8 cellular contexts compared by ENCODE assay signal in genomic region chr5:145946112-145946861, GRCh38. TPM values are rescaled to one million over a fixed set of nuclear protein-coding genes. Genes with fewer than 3 reads are reported as not detected.
DNase-seq lines count a peak whose midpoint lies in the region; ATAC-seq lines count a peak whose summit lies in the region.

No MANE protein-coding gene starts in this region.

- DNase-seq in CD1c-positive myeloid dendritic cell (ENCODE audit: extremely low spot score) (peak; percentile 36), kidney glomerular epithelial cell (lab: John Stamatoyannopoulos, UW) (peak; percentile 97), DMS 273 (lab: John Stamatoyannopoulos, UW; ENCODE audit: unreplicated experiment) (no peak), pons (ENCODE audit: low spot score) (no peak)
- DNase-seq in activated T-helper 1 cell treated with anti-CD3 and anti-CD28 coated beads, Interleukin-12 subunit alpha, Interleukin-12 subunit beta, Interleukin-2, Interleukin-4 antibody, amounts not matched to agents 30 ng/mL and 10 ng/mL and 1 ng/mL, durations not matched to agents 14 hours and 24 hours and 36 hours (ENCODE audit: low spot score): peak; percentile 19
- DNase-seq in naive thymus-derived CD8-positive, alpha-beta T cell: no peak

- no peaks in the 10 kb centered on the region for H3K36me3 Mint-ChIP-seq in activated T-helper 1 cell treated with anti-CD3 and anti-CD28 coated beads, Interleukin-12 subunit alpha, Interleukin-12 subunit beta, Interleukin-2, Interleukin-4 antibody, amounts not matched to agents 30 ng/mL and 10 ng/mL and 1 ng/mL, durations not matched to agents 14 hours and 24 hours and 36 hours (ENCODE audit: low read depth)
- no peaks in the 10 kb centered on the region for H3K36me3 Mint-ChIP-seq in naive thymus-derived CD8-positive, alpha-beta T cell

- H3K27ac Mint-ChIP-seq in activated T-helper 1 cell treated with anti-CD3 and anti-CD28 coated beads, Interleukin-12 subunit alpha, Interleukin-12 subunit beta, Interleukin-2, Interleukin-4 antibody, amounts not matched to agents 30 ng/mL and 10 ng/mL and 1 ng/mL, durations not matched to agents 14 hours and 24 hours and 36 hours: peak overlapping the region; percentile 73
- no peak overlapping the region for H3K27ac Mint-ChIP-seq in naive thymus-derived CD8-positive, alpha-beta T cell

- peak overlapping the region; percentile 5 for H3K4me3 Mint-ChIP-seq in activated T-helper 1 cell treated with anti-CD3 and anti-CD28 coated beads, Interleukin-12 subunit alpha, Interleukin-12 subunit beta, Interleukin-2, Interleukin-4 antibody, amounts not matched to agents 30 ng/mL and 10 ng/mL and 1 ng/mL, durations not matched to agents 14 hours and 24 hours and 36 hours
- no peak overlapping the region for H3K4me3 Mint-ChIP-seq in naive thymus-derived CD8-positive, alpha-beta T cell

- peaks cover 44% of the 10 kb centered on the region for H3K4me1 Mint-ChIP-seq in activated T-helper 1 cell treated with anti-CD3 and anti-CD28 coated beads, Interleukin-12 subunit alpha, Interleukin-12 subunit beta, Interleukin-2, Interleukin-4 antibody, amounts not matched to agents 30 ng/mL and 10 ng/mL and 1 ng/mL, durations not matched to agents 14 hours and 24 hours and 36 hours (ENCODE audit: low read depth)
- no peaks in the 10 kb centered on the region for H3K4me1 Mint-ChIP-seq in naive thymus-derived CD8-positive, alpha-beta T cell

- peaks cover 36% of the 10 kb centered on the region for H3K27me3 Mint-ChIP-seq in activated T-helper 1 cell treated with anti-CD3 and anti-CD28 coated beads, Interleukin-12 subunit alpha, Interleukin-12 subunit beta, Interleukin-2, Interleukin-4 antibody, amounts not matched to agents 30 ng/mL and 10 ng/mL and 1 ng/mL, durations not matched to agents 14 hours and 24 hours and 36 hours (ENCODE audit: insufficient read depth)
- H3K27me3 Mint-ChIP-seq in naive thymus-derived CD8-positive, alpha-beta T cell: peaks cover 0 to 27% (median 9%) of the 10 kb centered on the region in 5 donors

- ATAC-seq in GM19467 (IDR thresholded peaks at IDR 0.05; ENCODE audit: unreplicated experiment) (peak; percentile 57), HG03457 (IDR thresholded peaks at IDR 0.05; ENCODE audit: unreplicated experiment) (peak; percentile 86)
- ATAC-seq in naive thymus-derived CD8-positive, alpha-beta T cell: no peak

- intact Hi-C loops in activated T-helper 1 cell treated with anti-CD3 and anti-CD28 coated beads, Interleukin-12 subunit alpha, Interleukin-12 subunit beta, Interleukin-2, Interleukin-4 antibody, amounts not matched to agents 30 ng/mL and 10 ng/mL and 1 ng/mL, durations not matched to agents 14 hours and 24 hours and 36 hours (cut with micrococcal nuclease): loop anchor here (1.0 to 5.0 kb wide), 6 partner anchors 9 to 1754 kb away; partner anchors contain the start of genes RBM27 and TCERG1

- no peaks in the 10 kb centered on the region for H3K9me3 Mint-ChIP-seq in activated T-helper 1 cell treated with anti-CD3 and anti-CD28 coated beads, Interleukin-12 subunit alpha, Interleukin-12 subunit beta, Interleukin-2, Interleukin-4 antibody, amounts not matched to agents 30 ng/mL and 10 ng/mL and 1 ng/mL, durations not matched to agents 14 hours and 24 hours and 36 hours
- H3K9me3 Mint-ChIP-seq in naive thymus-derived CD8-positive, alpha-beta T cell: no peaks in the 10 kb centered on the region

- POLR2A ChIA-PET in naive thymus-derived CD8-positive, alpha-beta T cell (lab: Charles Lee): no interaction called here

RNA-seq across cellular contexts. Expression of gene SH3RF2, which starts 9.9 kb away (rescaled TPM):
- 0.18 TPM in 1 of 2 replicates, not detected in the other for total RNA-seq in activated T-helper 1 cell treated with anti-CD3 and anti-CD28 coated beads, Interleukin-12 subunit alpha, Interleukin-12 subunit beta, Interleukin-2, Interleukin-4 antibody, amounts not matched to agents 30 ng/mL and 10 ng/mL and 1 ng/mL, durations not matched to agents 14 hours and 24 hours and 36 hours
- not detected for total RNA-seq in naive thymus-derived CD8-positive, alpha-beta T cell
- polyA plus RNA-seq in naive thymus-derived CD8-positive, alpha-beta T cell: not detected

Comparison
In these comparisons a context has a peak if more than half of its experiments do, and no peak if none do; other contexts are left out.
1. DNase-seq: peak in CD1c-positive myeloid dendritic cell (single experiment), activated T-helper 1 cell treated with anti-CD3 and anti-CD28 coated beads, Interleukin-12 subunit alpha, Interleukin-12 subunit beta, Interleukin-2, Interleukin-4 antibody, amounts not matched to agents 30 ng/mL and 10 ng/mL and 1 ng/mL, durations not matched to agents 14 hours and 24 hours and 36 hours (single experiment) and kidney glomerular epithelial cell (single experiment); none in naive thymus-derived CD8-positive, alpha-beta T cell (0 of 10), DMS 273 (single experiment) and pons (single experiment).
2. ATAC-seq: peak in GM19467 (single experiment) and HG03457 (single experiment); none in naive thymus-derived CD8-positive, alpha-beta T cell (0 of 2).